In the genomic region with DNA sequence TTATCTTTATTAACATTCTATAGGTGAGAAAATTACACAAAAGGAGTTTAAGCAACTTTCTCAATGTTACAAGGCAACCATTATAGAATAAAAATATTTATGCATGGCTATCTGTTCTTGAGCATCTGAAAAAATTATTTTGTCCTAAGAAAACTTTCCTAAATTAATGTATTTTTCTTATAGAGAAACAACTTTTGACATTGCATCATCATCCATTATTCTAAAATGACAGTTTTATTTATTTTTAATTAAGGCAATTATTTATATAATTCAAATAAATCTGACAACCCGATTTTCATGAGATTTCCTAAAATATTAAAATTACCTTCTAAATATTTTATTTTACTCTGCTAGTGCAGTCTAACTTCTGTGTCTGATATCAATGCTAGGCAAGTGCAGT, we compare ENCODE assay signal across 35 cellular contexts. TPM values are rescaled to one million over a fixed set of nuclear protein-coding genes. Genes with fewer than 3 reads are reported as not detected.
"Had no signal": no experiment of that assay in that cellular context is flagged by ENCODE, and none has a peak within 500 bp of the region (broad histone marks: within the 10 kb centered on the region; RNA-seq: fewer than 3 reads in every experiment).

No MANE protein-coding gene starts in this region.

- H3K4me1 ChIP-seq: adrenal gland, breast epithelium had no signal

- FAIRE-seq: astrocyte, bronchial epithelial cell had no signal

- H3K27me3 ChIP-seq: ascending aorta, body of pancreas had no signal

- ATAC-seq: activated naive CD4-positive, alpha-beta T cell treated with anti-CD3 and anti-CD28 coated beads, Interleukin-2, amount 50 U/mL, for 72 hours; activated naive CD8-positive, alpha-beta T cell treated with anti-CD3 and anti-CD28 coated beads, Interleukin-2, amount 50 U/mL, for 24 hours; activated T-cell treated with anti-CD3 and anti-CD28 coated beads, Interleukin-2, amount 50 U/mL, for 4 hours; activated T-cell treated with anti-CD3 and anti-CD28 coated beads, Interleukin-2, amount 50 U/mL, for 72 hours; activated T-helper 17 cell treated with anti-CD3 and anti-CD28 coated beads, Interleukin-2, amount 50 U/mL, for 72 hours; body of pancreas had no signal

- H3K36me3 ChIP-seq: adrenal gland, ascending aorta, brain microvascular endothelial cell, breast epithelium, cardiac muscle cell had no signal

- H3K4me3 ChIP-seq: adrenal gland, ascending aorta, body of pancreas, breast epithelium, cardiac muscle cell had no signal

- H3K27ac ChIP-seq: adrenal gland, ascending aorta, body of pancreas, brain microvascular endothelial cell, breast epithelium, cardiac muscle cell had no signal

- H3K9me3 ChIP-seq: adrenal gland, ascending aorta, body of pancreas, breast epithelium had no signal

- DNase-seq: activated effector memory CD4-positive, alpha-beta T cell treated with anti-CD3 and anti-CD28 coated beads, Interleukin-2, amount 50 U/mL, for 16 hours; activated effector memory CD4-positive, alpha-beta T cell treated with Interleukin-2 at 50 U/mL for 16 hours; activated gamma-delta T cell; activated gamma-delta T cell treated with Interleukin-2 at 50 U/mL for 16 hours; activated naive CD4-positive, alpha-beta T cell; activated naive CD4-positive, alpha-beta T cell treated with anti-CD3 and anti-CD28 coated beads for 36 hours; activated naive CD4-positive, alpha-beta T cell treated with anti-CD3 and anti-CD28 coated beads, Interleukin-2, amount 10 ng/mL, durations not matched to agents 7 days and 5 days; activated naive CD4-positive, alpha-beta T cell treated with anti-CD3 and anti-CD28 coated beads, Interleukin-2, amount 50 U/mL, for 16 hours; activated naive CD4-positive, alpha-beta T cell treated with Interleukin-2 at 50 U/mL for 16 hours; activated naive CD8-positive, alpha-beta T cell treated with anti-CD3 and anti-CD28 coated beads for 36 hours; activated naive CD8-positive, alpha-beta T cell treated with anti-CD3 and anti-CD28 coated beads, Interleukin-2, amount 10 ng/mL, durations not matched to agents 7 days and 5 days; activated naive CD8-positive, alpha-beta T cell treated with anti-CD3 and anti-CD28 coated beads, Interleukin-2, amount 50 U/mL, for 24 hours; activated T-cell treated with anti-CD3 and anti-CD28 coated beads, Interleukin-2, amount 50 U/mL, for 24 hours; activated T-cell treated with anti-CD3 and anti-CD28 coated beads, Interleukin-2, amount 50 U/mL, for 4 hours; activated T-cell treated with anti-CD3 and anti-CD28 coated beads, Interleukin-2, amount 50 U/mL, for 48 hours; activated T-cell treated with anti-CD3 and anti-CD28 coated beads, Interleukin-2, amount 50 U/mL, for 72 hours; adrenal gland; amniotic stem cell; amygdala; anterior cingulate cortex; aorta; body of pancreas; brain microvascular endothelial cell; caudate nucleus; central memory CD4-positive, alpha-beta T cell; cerebellar nuclear complex had no signal

RNA-seq across cellular contexts. Expression of a gene that starts 4.8 kb away (rescaled TPM):
- total RNA-seq: activated naive CD4-positive, alpha-beta T cell treated with anti-CD3 and anti-CD28 coated beads for 36 hours; activated naive CD4-positive, alpha-beta T cell treated with anti-CD3 and anti-CD28 coated beads, Interleukin-2, amount 50 U/mL, for 72 hours; activated naive CD8-positive, alpha-beta T cell treated with anti-CD3 and anti-CD28 coated beads for 36 hours; activated naive CD8-positive, alpha-beta T cell treated with anti-CD3 and anti-CD28 coated beads, Interleukin-2, amount 10 ng/mL, durations not matched to agents 7 days and 5 days; activated T-cell treated with anti-CD3 and anti-CD28 coated beads, Interleukin-2, amount 50 U/mL, for 4 hours; activated T-cell treated with anti-CD3 and anti-CD28 coated beads, Interleukin-2, amount 50 U/mL, for 72 hours; activated T-helper 1 cell treated with anti-CD3 and anti-CD28 coated beads, Interleukin-12 subunit alpha, Interleukin-12 subunit beta, Interleukin-2, Interleukin-4 antibody, amounts not matched to agents 30 ng/mL and 10 ng/mL and 1 ng/mL, durations not matched to agents 14 hours and 24 hours and 36 hours; activated T-helper 17 cell treated with anti-CD3 and anti-CD28 coated beads, Interleukin-2, amount 50 U/mL, for 72 hours; activated T-helper 2 cell treated with anti-CD3 and anti-CD28 coated beads, Interferon-gamma antibody, Interleukin-2, Interleukin-4, amounts not matched to agents 10 μg/mL and 5 μg/mL and 100 μg/mL, durations not matched to agents 14 hours and 24 hours and 36 hours; cardiac muscle cell had no signal
- polyA plus RNA-seq: cardiac muscle cell had no signal
